2 cellular contexts compared by ENCODE assay signal in the genomic region with DNA sequence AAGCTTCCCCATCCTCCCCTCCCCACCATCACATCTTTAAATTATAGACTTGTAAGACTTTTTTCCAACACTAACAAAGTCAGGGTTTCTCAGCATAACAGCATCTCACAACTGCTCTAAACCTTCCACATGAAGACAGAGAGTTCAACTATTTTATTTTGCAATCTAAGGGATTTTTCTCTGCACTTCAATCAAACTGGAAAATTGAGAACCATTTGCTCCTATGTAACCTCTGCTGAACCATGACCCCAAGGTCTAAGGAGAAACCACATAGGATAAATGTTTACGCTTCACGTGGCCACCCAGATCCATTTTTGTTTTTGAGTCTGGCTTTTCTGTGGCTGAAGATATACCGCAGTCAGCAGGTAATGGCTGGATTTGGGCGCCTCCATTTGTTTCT.
TF ChIP-seq lines count a peak whose summit lies in the region.

No MANE protein-coding gene starts in this region.

TF ChIP-seq in GM23338, 12 proteins besides CTCF, POLR2A, EP300 and RAD21:
- TF ChIP-seq EZH2phosphoT487 (IDR thresholded peaks at IDR 0.05; ENCODE audit: unreplicated experiment) (no peak), EZH2 (IDR thresholded peaks at IDR 0.05; ENCODE audit: low read depth, unreplicated experiment) (no peak), JUNB (IDR thresholded peaks at IDR 0.05; ENCODE audit: unreplicated experiment) (no peak), POLR2AphosphoS5 (IDR thresholded peaks at IDR 0.05; ENCODE audit: low read depth) (no peak)

TF ChIP-seq in K562, 482 proteins besides CTCF, POLR2A, EP300 and RAD21:
- TF ChIP-seq ZNF316 (IDR thresholded peaks at IDR 0.05) = peak; percentile 67
- peak in 1 of 3 experiments; percentile 24 for TF ChIP-seq YY1 (IDR thresholded peaks at IDR 0.05; ENCODE audit: borderline replicate concordance in 1 of 3, control insufficient read depth in 1 of 3, extremely low read depth in 1 of 3, insufficient read depth in 3 of 3, insufficient read length in 1 of 3, insufficient replicate concordance in 2 of 3, low read depth in 1 of 3, low read length in 2 of 3)
- TF ChIP-seq MAFF (IDR thresholded peaks at IDR 0.05; ENCODE audit: low read length) = peak; percentile 38; the same call in 1 of the 2 replicates
- TF ChIP-seq HDAC6 (IDR thresholded peaks at IDR 0.05; ENCODE audit: low read depth, low read length) = no peak
- 0 out of 2 replicates have a peak, but pooled peaks have one; percentile 24 for TF ChIP-seq MAFG (tag; conservative IDR thresholded peaks at IDR 0.05)
- no peak for TF ChIP-seq CLOCK (CRISPR knock-in tag; IDR thresholded peaks at IDR 0.05; ENCODE audit: borderline replicate concordance)
- peak; percentile 47 for TF ChIP-seq C11orf30 (IDR thresholded peaks at IDR 0.05; ENCODE audit: low read depth)
TF ChIP-seq in K562: peak in this region for 5.
